ENCODE assay signal across 8 cellular contexts in genomic region chr11:11787305-11788066, GRCh38. TPM values are rescaled to one million over a fixed set of nuclear protein-coding genes. Genes with fewer than 3 reads are reported as not detected.
DNase-seq lines count a peak whose midpoint lies in the region; ATAC-seq and TF ChIP-seq lines count a peak whose summit lies in the region.

No MANE protein-coding gene starts in this region.

- no peaks in the 10 kb centered on the region for H3K4me1 Mint-ChIP-seq in activated T-cell treated with anti-CD3 and anti-CD28 coated beads, Interleukin-2, amount 50 U/mL, for 24 hours (ENCODE audit: low read depth)
- H3K4me1 Mint-ChIP-seq in neural progenitor cell = peaks cover 5% of the 10 kb centered on the region

- no peaks in the 10 kb centered on the region for H3K79me2 ChIP-seq in neural progenitor cell (ENCODE audit: low read depth)

- H3K27me3 ChIP-seq in Panc1 (ENCODE audit: control insufficient read depth, insufficient read depth, low read length) (no peaks in the 10 kb centered on the region), neural progenitor cell (no peaks in the 10 kb centered on the region)

- peak; percentile 73 for DNase-seq in A172 (ENCODE audit: low spot score)
- DNase-seq in Panc1 (ENCODE audit: low read depth, low spot score) = peak; percentile 59
- DNase-seq in activated T-cell treated with anti-CD3 and anti-CD28 coated beads, Interleukin-2, amount 50 U/mL, for 24 hours = peak; percentile 72
- DNase-seq in fibroblast of mammary gland (ENCODE audit: low read depth) = peak; percentile 73
- DNase-seq in neural progenitor cell (ENCODE audit: low spot score) = peak; percentile 84
- DNase-seq in substantia nigra (lab: John Stamatoyannopoulos, UW) = peak in 44 of 49 donors; percentile 6 to 81 (median 60)

- no peak overlapping the region for H3K27ac ChIP-seq in Panc1 (ENCODE audit: low read length)
- H3K27ac ChIP-seq in neural progenitor cell = no peak overlapping the region
- H3K27ac ChIP-seq in substantia nigra (ENCODE audit: low read depth, low read length, poor library complexity, severe bottlenecking) = no peak overlapping the region

- H2AFZ ChIP-seq in neural progenitor cell (replicated peaks) = no peak overlapping the region

- H3K36me3 ChIP-seq in Panc1 (ENCODE audit: control insufficient read depth, insufficient read depth, low read length) (no peaks in the 10 kb centered on the region), neural progenitor cell (no peaks in the 10 kb centered on the region)

- intact Hi-C loops in Panc1 (cut with micrococcal nuclease; ENCODE audit: unreplicated experiment) = loop anchor here (2.0 to 10.0 kb wide), 5 partner anchors 165 to 1013 kb away; partner anchors contain the start of gene GALNT18

- TF ChIP-seq RAD21 in Ishikawa (IDR thresholded peaks at IDR 0.05; ENCODE audit: low read depth) = peak; percentile 94

- BruUV-seq in Panc1 (replicated peaks; lab: Mats Ljungman, UMichigan) = no TSS peak

- no peaks in the 10 kb centered on the region for H3K9me3 Mint-ChIP-seq in activated T-cell treated with anti-CD3 and anti-CD28 coated beads, Interleukin-2, amount 50 U/mL, for 24 hours
- peaks cover 2% of the 10 kb centered on the region for H3K9me3 Mint-ChIP-seq in neural progenitor cell

- H3K27me3 Mint-ChIP-seq in activated T-cell treated with anti-CD3 and anti-CD28 coated beads, Interleukin-2, amount 50 U/mL, for 24 hours = peaks cover 11% of the 10 kb centered on the region
- no peaks in the 10 kb centered on the region for H3K27me3 Mint-ChIP-seq in neural progenitor cell (ENCODE audit: insufficient read depth, low read depth)

- ATAC-seq in GM18502 (IDR thresholded peaks at IDR 0.05; ENCODE audit: poor library complexity, unreplicated experiment) = peak; percentile 69
- ATAC-seq in Panc1 = peak; percentile 97

- no peak for TF ChIP-seq EP300 in Ishikawa (IDR thresholded peaks at IDR 0.05; ENCODE audit: borderline replicate concordance)

- TF ChIP-seq CTCF in Panc1 (IDR thresholded peaks at IDR 0.05) (peak; percentile 83), fibroblast of mammary gland (conservative IDR thresholded peaks at IDR 0.05; ENCODE audit: control insufficient read depth, insufficient read depth, low read depth, low read length) (peak; percentile 86), neural progenitor cell (IDR thresholded peaks at IDR 0.05) (peak; percentile 94)

- no peak overlapping the region for H3K4me3 Mint-ChIP-seq in activated T-cell treated with anti-CD3 and anti-CD28 coated beads, Interleukin-2, amount 50 U/mL, for 24 hours
- H3K4me3 Mint-ChIP-seq in neural progenitor cell = no peak overlapping the region

- no peaks in the 10 kb centered on the region for H3F3A ChIP-seq in neural progenitor cell (ENCODE audit: low read depth)

- H4K20me1 ChIP-seq in neural progenitor cell (ENCODE audit: low read depth) = no peaks in the 10 kb centered on the region

- POLR2A ChIA-PET in Panc1 (lab: Charles Lee) = interaction anchor here (0.5 kb wide), 1 partner anchor 810 kb away, joined by 13 read pairs; no protein-coding TSS in a partner anchor

- CTCF ChIA-PET in Panc1 (lab: Charles Lee) = interaction anchor here (0.7 to 2.0 kb wide), 6 partner anchors 165 to 1017 kb away, joined by 4 to 13 read pairs (median 5); partner anchors contain the start of gene GALNT18

- H3K9me3 ChIP-seq in Panc1 (ENCODE audit: control insufficient read depth, insufficient read depth, low read depth, low read length) = no peaks in the 10 kb centered on the region
- H3K9me3 ChIP-seq in neural progenitor cell (ENCODE audit: low read depth) = no peaks in the 10 kb centered on the region

- no peak overlapping the region for H3K9ac ChIP-seq in neural progenitor cell

- H3K4me1 ChIP-seq in Panc1 (ENCODE audit: control insufficient read depth, insufficient read depth, low read length) (no peaks in the 10 kb centered on the region; the same call in 1 of the 2 replicates), neural progenitor cell (no peaks in the 10 kb centered on the region)

- no peaks in the 10 kb centered on the region for H3K36me3 Mint-ChIP-seq in activated T-cell treated with anti-CD3 and anti-CD28 coated beads, Interleukin-2, amount 50 U/mL, for 24 hours (ENCODE audit: low read depth)
- H3K36me3 Mint-ChIP-seq in neural progenitor cell = no peaks in the 10 kb centered on the region

- H3K27ac Mint-ChIP-seq in activated T-cell treated with anti-CD3 and anti-CD28 coated beads, Interleukin-2, amount 50 U/mL, for 24 hours = no peak overlapping the region
- H3K27ac Mint-ChIP-seq in neural progenitor cell = no peak overlapping the region

- H3K4me2 ChIP-seq in neural progenitor cell = no peak overlapping the region

- in situ Hi-C loops in Panc1 (cut with HindIII; ENCODE audit: low pct_unique_long_range_greater_than_20kb, low sequenced_read_pairs) = no loop called here

- H3K4me3 ChIP-seq in Panc1 (ENCODE audit: low read depth in 2 of 2, low read length in 2 of 2) (no peak overlapping the region), fibroblast of mammary gland (ENCODE audit: control insufficient read depth, low read depth, low read length) (no peak overlapping the region), neural progenitor cell (no peak overlapping the region)

TF ChIP-seq in Ishikawa, 13 proteins besides CTCF, POLR2A, EP300 and RAD21:
- TF ChIP-seq, protein P1, sequence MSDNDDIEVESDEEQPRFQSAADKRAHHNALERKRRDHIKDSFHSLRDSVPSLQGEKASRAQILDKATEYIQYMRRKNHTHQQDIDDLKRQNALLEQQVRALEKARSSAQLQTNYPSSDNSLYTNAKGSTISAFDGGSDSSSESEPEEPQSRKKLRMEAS (IDR thresholded peaks at IDR 0.05) = no peak
- TF ChIP-seq CEBPB (IDR thresholded peaks at IDR 0.05) (no peak), TAF1 (IDR thresholded peaks at IDR 0.05; ENCODE audit: low read depth) (no peak), TCF12 (IDR thresholded peaks at IDR 0.05; ENCODE audit: low read depth) (no peak), YY1 (IDR thresholded peaks at IDR 0.05; ENCODE audit: low read depth) (no peak), FOXM1 (IDR thresholded peaks at IDR 0.05; ENCODE audit: borderline replicate concordance, low read depth) (no peak), REST (IDR thresholded peaks at IDR 0.05; ENCODE audit: low read depth) (no peak), EGR1 (IDR thresholded peaks at IDR 0.05) (no peak), CREB1 (IDR thresholded peaks at IDR 0.05; ENCODE audit: low read depth) (no peak), TEAD4 (IDR thresholded peaks at IDR 0.05) (no peak), NFIC (IDR thresholded peaks at IDR 0.05) (no peak), ZBTB7A (IDR thresholded peaks at IDR 0.05; ENCODE audit: low read depth) (no peak)
- TF ChIP-seq, protein P2, sequence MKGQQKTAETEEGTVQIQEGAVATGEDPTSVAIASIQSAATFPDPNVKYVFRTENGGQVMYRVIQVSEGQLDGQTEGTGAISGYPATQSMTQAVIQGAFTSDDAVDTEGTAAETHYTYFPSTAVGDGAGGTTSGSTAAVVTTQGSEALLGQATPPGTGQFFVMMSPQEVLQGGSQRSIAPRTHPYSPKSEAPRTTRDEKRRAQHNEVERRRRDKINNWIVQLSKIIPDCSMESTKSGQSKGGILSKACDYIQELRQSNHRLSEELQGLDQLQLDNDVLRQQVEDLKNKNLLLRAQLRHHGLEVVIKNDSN (IDR thresholded peaks at IDR 0.05) = no peak

RNA-seq across cellular contexts. Expression of gene USP47, which starts 54.3 kb away (rescaled TPM):
- 66.5 and 80.7 TPM in 2 replicates for total RNA-seq in A172 (2014; rRNA removed; shearing (Covaris generic))
- total RNA-seq in Panc1 (2021; ENCODE audit: unreplicated experiment) (39.2 TPM), neural progenitor cell (ENCODE audit: low replicate concordance) (55.1 and 71.7 TPM in 2 replicates)
- 20.3 TPM for polyA plus RNA-seq in Panc1 (2012; ENCODE audit: insufficient read length)
